Comparison of ENCODE assay signal across 30 cellular contexts in the genomic region with DNA sequence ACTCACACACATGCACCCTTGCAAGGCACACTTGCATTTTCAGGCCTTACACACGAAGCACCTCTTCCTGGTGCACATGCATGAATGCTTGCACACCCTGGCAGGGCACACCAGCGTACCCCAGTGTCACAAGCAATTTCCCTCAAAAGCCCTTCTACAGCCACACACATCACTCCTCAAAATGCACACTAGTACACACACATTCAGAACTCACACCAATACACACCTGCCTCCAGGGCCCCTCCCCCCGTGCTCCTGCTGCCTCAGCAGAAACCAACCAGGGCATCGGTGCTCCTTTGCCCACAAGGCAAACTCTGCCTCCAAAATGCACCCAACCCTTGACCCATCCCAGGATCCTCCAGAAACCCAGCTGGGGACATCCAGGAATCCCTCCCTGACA. TPM values are rescaled to one million over a fixed set of nuclear protein-coding genes. Genes with fewer than 3 reads are reported as not detected.
"Had no signal": no experiment of that assay in that cellular context is flagged by ENCODE, and none has a peak within 500 bp of the region (broad histone marks: within the 10 kb centered on the region; RNA-seq: fewer than 3 reads in every experiment).

No MANE protein-coding gene starts in this region.

- H3K36me3 Mint-ChIP-seq: activated CD4-positive, alpha-beta memory T cell treated with anti-CD3 and anti-CD28 coated beads for 36 hours; activated naive CD8-positive, alpha-beta T cell had no signal

- H3K27ac Mint-ChIP-seq: activated CD4-positive, alpha-beta memory T cell treated with anti-CD3 and anti-CD28 coated beads for 36 hours; activated CD4-positive, alpha-beta T cell treated with anti-CD3 and anti-CD28 coated beads, Interleukin-2, amount 10 ng/mL, durations not matched to agents 7 days and 5 days; activated naive CD4-positive, alpha-beta T cell treated with anti-CD3 and anti-CD28 coated beads for 36 hours; activated naive CD8-positive, alpha-beta T cell; activated T-helper 17 cell treated with anti-CD3 and anti-CD28 coated beads, Interleukin-2, amount 50 U/mL, for 72 hours had no signal

- ATAC-seq: activated T-cell treated with anti-CD3 and anti-CD28 coated beads, Interleukin-2, amount 50 U/mL, for 4 hours; activated T-helper 17 cell treated with anti-CD3 and anti-CD28 coated beads, Interleukin-2, amount 50 U/mL, for 72 hours; Panc1; Right ventricle myocardium inferior had no signal

- H3K4me3 Mint-ChIP-seq: activated CD4-positive, alpha-beta memory T cell treated with anti-CD3 and anti-CD28 coated beads for 36 hours; activated CD4-positive, alpha-beta T cell treated with anti-CD3 and anti-CD28 coated beads, Interleukin-2, amount 10 ng/mL, durations not matched to agents 7 days and 5 days; activated naive CD4-positive, alpha-beta T cell treated with anti-CD3 and anti-CD28 coated beads for 36 hours; activated naive CD8-positive, alpha-beta T cell; activated T-cell treated with anti-CD3 and anti-CD28 coated beads, Interleukin-2, amount 50 U/mL, for 4 hours; activated T-helper 17 cell treated with anti-CD3 and anti-CD28 coated beads, Interleukin-2, amount 50 U/mL, for 72 hours had no signal

- H3K4me1 Mint-ChIP-seq: activated CD4-positive, alpha-beta T cell treated with anti-CD3 and anti-CD28 coated beads, Interleukin-2, amount 10 ng/mL, durations not matched to agents 7 days and 5 days; activated T-helper 17 cell treated with anti-CD3 and anti-CD28 coated beads, Interleukin-2, amount 50 U/mL, for 72 hours had no signal

- H3K27ac ChIP-seq: SK-N-MC, VCaP had no signal

- H3K27me3 Mint-ChIP-seq: activated CD4-positive, alpha-beta memory T cell treated with anti-CD3 and anti-CD28 coated beads for 36 hours; activated CD4-positive, alpha-beta T cell treated with anti-CD3 and anti-CD28 coated beads, Interleukin-2, amount 10 ng/mL, durations not matched to agents 7 days and 5 days; activated naive CD8-positive, alpha-beta T cell had no signal

- DNase-seq: activated CD4-positive, alpha-beta memory T cell treated with anti-CD3 and anti-CD28 coated beads for 36 hours; activated CD4-positive, alpha-beta T cell treated with anti-CD3 and anti-CD28 coated beads, Interleukin-2, amount 10 ng/mL, durations not matched to agents 7 days and 5 days; activated CD4-positive, CD25-positive, alpha-beta regulatory T cell; activated CD8-positive, alpha-beta memory T cell treated with anti-CD3 and anti-CD28 coated beads for 24 hours; activated gamma-delta T cell; activated naive CD4-positive, alpha-beta T cell treated with anti-CD3 and anti-CD28 coated beads for 36 hours; activated T-cell treated with anti-CD3 and anti-CD28 coated beads, Interleukin-2, amount 50 U/mL, for 4 hours; anterior cingulate cortex; central memory CD4-positive, alpha-beta T cell; Karpas-422; MM.1S; NCI-H1105; NCI-H1436; NCI-H1694 treated with DMSO at 0.1 percent for 48 hours; NCI-H2029 treated with DMSO at 0.1 percent for 48 hours; NCI-H345; NCI-H510A; NCI-H526 treated with DMSO at 0.1 percent for 48 hours; NCI-H82; NK-92 treated with Interleukin-12 subunit alpha and Interleukin-12 subunit beta, amount 100 ng/mL, for 24 hours; OCI-M1; RPMI8226; T-helper 1 cell had no signal

- H3K9me3 Mint-ChIP-seq: activated CD4-positive, alpha-beta memory T cell treated with anti-CD3 and anti-CD28 coated beads for 36 hours; activated CD4-positive, alpha-beta T cell treated with anti-CD3 and anti-CD28 coated beads, Interleukin-2, amount 10 ng/mL, durations not matched to agents 7 days and 5 days; activated naive CD4-positive, alpha-beta T cell treated with anti-CD3 and anti-CD28 coated beads for 36 hours; activated T-cell treated with anti-CD3 and anti-CD28 coated beads, Interleukin-2, amount 50 U/mL, for 4 hours; activated T-helper 17 cell treated with anti-CD3 and anti-CD28 coated beads, Interleukin-2, amount 50 U/mL, for 72 hours had no signal

- H3K4me3 ChIP-seq: SK-N-MC had no signal

RNA-seq across cellular contexts. Expression of gene CAMK2A, which starts 1.2 kb away (rescaled TPM):
- total RNA-seq: activated CD4-positive, alpha-beta memory T cell treated with anti-CD3 and anti-CD28 coated beads for 36 hours; activated CD4-positive, alpha-beta T cell treated with anti-CD3 and anti-CD28 coated beads, Interleukin-2, amount 10 ng/mL, durations not matched to agents 7 days and 5 days; activated naive CD4-positive, alpha-beta T cell treated with anti-CD3 and anti-CD28 coated beads for 36 hours; activated T-cell treated with anti-CD3 and anti-CD28 coated beads, Interleukin-2, amount 50 U/mL, for 4 hours; activated T-helper 17 cell treated with anti-CD3 and anti-CD28 coated beads, Interleukin-2, amount 50 U/mL, for 72 hours; T-helper 2 cell treated with Interferon-gamma antibody and Interleukin-4, amounts not matched to agents 100 ng/mL and 5 ng/mL, for 36 hours had no signal

RNA-seq across cellular contexts. Expression of gene ARSI, which starts 14.3 kb away (rescaled TPM):
- total RNA-seq: activated CD4-positive, alpha-beta memory T cell treated with anti-CD3 and anti-CD28 coated beads for 36 hours; activated CD4-positive, alpha-beta T cell treated with anti-CD3 and anti-CD28 coated beads, Interleukin-2, amount 10 ng/mL, durations not matched to agents 7 days and 5 days; activated naive CD4-positive, alpha-beta T cell treated with anti-CD3 and anti-CD28 coated beads for 36 hours; activated T-cell treated with anti-CD3 and anti-CD28 coated beads, Interleukin-2, amount 50 U/mL, for 4 hours; activated T-helper 17 cell treated with anti-CD3 and anti-CD28 coated beads, Interleukin-2, amount 50 U/mL, for 72 hours; T-helper 2 cell treated with Interferon-gamma antibody and Interleukin-4, amounts not matched to agents 100 ng/mL and 5 ng/mL, for 36 hours had no signal
